11 cellular contexts compared by ENCODE assay signal in the genomic region with DNA sequence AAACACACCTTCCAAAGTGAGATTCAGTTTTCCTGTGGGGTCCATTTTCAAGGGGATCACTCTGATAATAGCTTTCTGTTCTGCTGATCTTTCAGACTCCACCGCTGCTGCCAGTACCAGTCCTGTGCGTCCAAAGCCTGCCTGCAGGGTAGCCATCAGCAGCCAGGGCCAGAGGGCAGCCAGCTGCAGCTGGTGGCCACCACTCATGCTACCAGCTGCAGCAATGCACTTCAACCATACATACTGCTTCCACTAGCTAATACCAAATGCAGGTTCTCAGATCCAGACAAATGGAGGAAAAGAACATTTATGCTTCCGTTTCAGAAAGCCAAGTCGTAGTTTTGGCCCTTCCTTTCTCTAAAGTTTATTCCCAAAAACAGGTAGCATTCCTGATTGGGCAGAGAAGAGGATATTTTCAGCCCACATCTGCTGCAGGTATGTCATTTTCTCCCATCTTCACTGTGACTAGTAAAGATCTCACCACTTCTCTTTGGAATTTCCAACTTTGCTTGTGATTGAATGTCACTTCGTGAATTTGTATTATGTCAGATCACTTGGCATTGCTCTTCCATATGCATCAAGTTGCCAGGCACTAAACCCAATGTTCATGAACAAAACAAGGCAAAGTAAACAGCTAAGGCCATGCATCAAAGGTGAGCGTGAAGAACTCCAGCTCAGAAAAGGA. TPM values are rescaled to one million over a fixed set of nuclear protein-coding genes. Genes with fewer than 3 reads are reported as not detected.
DNase-seq lines count a peak whose midpoint lies in the region; ATAC-seq and TF ChIP-seq lines count a peak whose summit lies in the region.
"Had no signal": no experiment of that assay in that cellular context is flagged by ENCODE, and none has a peak within 500 bp of the region (broad histone marks: within the 10 kb centered on the region; RNA-seq: fewer than 3 reads in every experiment).

No MANE protein-coding gene starts in this region.

- peak overlapping the region; percentile 1 to 42 for H3K4me3 ChIP-seq in body of pancreas
- H3K4me3 ChIP-seq in upper lobe of left lung, result peak overlapping the region in 3 of 4 donors; percentile 33 to 45 (median 41)

- intact Hi-C loops in body of pancreas (cut with DNase I), result no loop called here
- intact Hi-C loops in left colon (cut with DNase I, micrococcal nuclease), result no loop called here

- DNase-seq in T-helper 2 cell treated with Interferon-gamma antibody and Interleukin-4, amounts not matched to agents 5 μg/mL and 100 μg/mL, for 36 hours (ENCODE audit: low spot score), result peak; percentile 26
- DNase-seq in T-helper 2 cell, result no peak
- peak; percentile 63 to 84 (median 76) for DNase-seq in body of pancreas
- DNase-seq in left colon, result peak; percentile 48 to 54
- DNase-seq in upper lobe of left lung, result peak; percentile 58 to 72
- no peak for DNase-seq in activated CD4-positive, alpha-beta T cell treated with anti-CD3 and anti-CD28 coated beads, Interleukin-2, amount 50 U/mL, for 1 hour
- DNase-seq: MM.1S, T-helper 17 cell had no signal

- H3K36me3 ChIP-seq in body of pancreas (replicated peaks in 1 of 2; ENCODE audit: insufficient read depth in 1 of 2, low read depth in 2 of 2) (no peaks in the 10 kb centered on the region), upper lobe of left lung (no peaks in the 10 kb centered on the region)
- H3K36me3 ChIP-seq: tibial nerve had no signal

- TF ChIP-seq EP300 in upper lobe of left lung (IDR thresholded peaks at IDR 0.05), result no peak

- peak in 4 of 7 experiments; percentile 35 to 44 (median 42) for TF ChIP-seq CTCF in body of pancreas (IDR thresholded peaks at IDR 0.05)
- peak in 1 of 6 experiments; percentile 27 for TF ChIP-seq CTCF in upper lobe of left lung (IDR thresholded peaks at IDR 0.05)

- peak overlapping the region; percentile 64 for H3K27ac Mint-ChIP-seq in T-helper 2 cell treated with Interferon-gamma antibody and Interleukin-4, amounts not matched to agents 5 μg/mL and 100 μg/mL, for 36 hours
- H3K27ac Mint-ChIP-seq: T-helper 17 cell had no signal

- peaks cover 67% of the 10 kb centered on the region for H3K4me1 Mint-ChIP-seq in T-helper 2 cell treated with Interferon-gamma antibody and Interleukin-4, amounts not matched to agents 5 μg/mL and 100 μg/mL, for 36 hours (ENCODE audit: low read depth)

- H3K9me3 ChIP-seq in body of pancreas, result no peaks in the 10 kb centered on the region
- no peaks in the 10 kb centered on the region for H3K9me3 ChIP-seq in upper lobe of left lung
- H3K9me3 ChIP-seq: tibial nerve had no signal

- H3K4me1 ChIP-seq in body of pancreas (peaks cover 44% of the 10 kb centered on the region), upper lobe of left lung (peaks cover 0 to 8% (median 4%) of the 10 kb centered on the region in 4 donors)

- H3K27me3 Mint-ChIP-seq in T-helper 2 cell treated with Interferon-gamma antibody and Interleukin-4, amounts not matched to agents 5 μg/mL and 100 μg/mL, for 36 hours (ENCODE audit: low read depth), result peaks cover under 1% of the 10 kb centered on the region
- H3K27me3 Mint-ChIP-seq: T-helper 17 cell had no signal

- H3K27ac ChIP-seq in body of pancreas (peak overlapping the region; percentile 37 to 95 (median 92)), upper lobe of left lung (peak overlapping the region; percentile 3 to 40 (median 26))
- H3K27ac ChIP-seq: tibial nerve had no signal

- 21 to 25% methylated on average over 6 of the region's 6 CpGs for WGBS in body of pancreas, 2 donors
- 61 to 69% methylated on average over 5 to 6 of the region's 6 CpGs for WGBS in upper lobe of left lung, 2 donors

- H3K9me3 Mint-ChIP-seq in T-helper 2 cell treated with Interferon-gamma antibody and Interleukin-4, amounts not matched to agents 5 μg/mL and 100 μg/mL, for 36 hours, result no peaks in the 10 kb centered on the region

- peak overlapping the region; percentile 59 for H3K4me3 Mint-ChIP-seq in T-helper 2 cell treated with Interferon-gamma antibody and Interleukin-4, amounts not matched to agents 5 μg/mL and 100 μg/mL, for 36 hours
- H3K4me3 Mint-ChIP-seq: T-helper 17 cell had no signal

- peak; percentile 36 for ATAC-seq in body of pancreas
- peak; percentile 40 for ATAC-seq in left colon
- peak in 1 of 2 donors; percentile 47 for ATAC-seq in upper lobe of left lung (ENCODE audit: low FRiP score in 2 of 2)
- ATAC-seq in HG02981 (IDR thresholded peaks at IDR 0.05; ENCODE audit: unreplicated experiment), result no peak
- no peak for ATAC-seq in HG02642 (IDR thresholded peaks at IDR 0.05; ENCODE audit: poor library complexity, unreplicated experiment)
- ATAC-seq: T-helper 17 cell had no signal

- TF ChIP-seq POLR2A in body of pancreas (IDR thresholded peaks at IDR 0.05), result peak; percentile 43 to 75 (median 72)
- TF ChIP-seq POLR2A in upper lobe of left lung (IDR thresholded peaks at IDR 0.05), result no peak

- H3K27me3 ChIP-seq in body of pancreas (no peaks in the 10 kb centered on the region), upper lobe of left lung (no peaks in the 10 kb centered on the region)
- H3K27me3 ChIP-seq: tibial nerve had no signal

- peaks cover 3% of the 10 kb centered on the region for H3K36me3 Mint-ChIP-seq in T-helper 2 cell treated with Interferon-gamma antibody and Interleukin-4, amounts not matched to agents 5 μg/mL and 100 μg/mL, for 36 hours (ENCODE audit: low read depth)

RNA-seq across cellular contexts. Expression of a gene that starts 1.8 kb away (rescaled TPM):
- total RNA-seq in body of pancreas (10 to 100 TPM in 1 of 2 donors, 1 to 10 TPM in 1; 8.3 to 10.5 TPM), left colon (10 to 100 TPM; 37.3 to 50.5 TPM), upper lobe of left lung (10 to 100 TPM in 4 of 6 donors, 1 to 10 TPM in 2; 8.5 to 22.0 (median 13.0) TPM)

Comparison
In these comparisons a context has a peak if more than half of its experiments do, and no peak if none do; other contexts are left out.
1. DNase-seq: peak in T-helper 2 cell treated with Interferon-gamma antibody and Interleukin-4, amounts not matched to agents 5 μg/mL and 100 μg/mL, for 36 hours (single experiment), body of pancreas (4 of 4), left colon (2 of 2) and upper lobe of left lung (2 of 2); none in T-helper 2 cell (0 of 5) and activated CD4-positive, alpha-beta T cell treated with anti-CD3 and anti-CD28 coated beads, Interleukin-2, amount 50 U/mL, for 1 hour (single experiment).
2. ATAC-seq: peak in body of pancreas (single experiment) and left colon (single experiment); none in HG02981 (single experiment) and HG02642 (single experiment).
3. POLR2A ChIP-seq: peak in body of pancreas (3 of 3); none in upper lobe of left lung (0 of 4).